ENCODE assay signal across 9 cellular contexts in the genomic region with DNA sequence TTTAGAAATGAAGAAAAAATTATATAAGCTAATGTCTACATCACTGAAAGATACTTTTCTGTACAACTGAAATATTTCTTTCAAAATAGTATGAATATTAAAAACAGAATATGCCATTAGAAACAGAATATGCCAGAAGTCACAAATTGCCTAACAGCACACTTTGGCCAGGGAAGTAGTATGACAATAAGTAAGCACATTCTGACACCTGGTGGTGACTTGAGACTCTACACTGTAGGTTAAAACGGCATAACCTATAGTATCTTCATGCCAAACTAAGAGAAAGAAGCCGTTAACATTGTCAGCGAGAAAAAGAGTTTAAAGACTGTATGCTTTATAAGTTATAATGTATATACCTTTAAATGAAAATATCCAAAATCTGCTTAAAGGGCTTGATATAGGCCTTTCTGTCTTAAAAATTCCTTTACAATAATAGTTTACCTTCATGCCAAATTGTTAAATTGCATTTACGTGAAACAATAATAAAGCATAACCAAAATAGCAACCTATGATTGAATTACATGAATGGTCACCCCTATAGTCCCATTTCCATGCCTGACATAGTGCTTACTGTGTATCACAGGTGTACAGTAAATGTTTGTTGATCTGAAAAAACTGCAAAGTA. TPM values are rescaled to one million over a fixed set of nuclear protein-coding genes. Genes with fewer than 3 reads are reported as not detected.
DNase-seq lines count a peak whose midpoint lies in the region; ATAC-seq and TF ChIP-seq lines count a peak whose summit lies in the region.
"Had no signal": no experiment of that assay in that cellular context is flagged by ENCODE, and none has a peak within 500 bp of the region (broad histone marks: within the 10 kb centered on the region; RNA-seq: fewer than 3 reads in every experiment).

No MANE protein-coding gene starts in this region.

- no peaks in the 10 kb centered on the region for H3K27me3 Mint-ChIP-seq in Calu3 (ENCODE audit: unreplicated experiment)
- H3K27me3 Mint-ChIP-seq in activated CD4-positive, alpha-beta T cell treated with anti-CD3 and anti-CD28 coated beads, Interleukin-2, amount 10 ng/mL, durations not matched to agents 24 days and 14 days: no peaks in the 10 kb centered on the region
- peaks cover 0 to 10% (median 0%) of the 10 kb centered on the region in 5 donors for H3K27me3 Mint-ChIP-seq in naive thymus-derived CD4-positive, alpha-beta T cell
- H3K27me3 Mint-ChIP-seq: activated naive CD4-positive, alpha-beta T cell treated with anti-CD3 and anti-CD28 coated beads, Interleukin-2, amount 50 U/mL, for 24 hours had no signal

- no peaks in the 10 kb centered on the region for H3K4me1 Mint-ChIP-seq in Calu3 (ENCODE audit: low read depth, unreplicated experiment)
- H3K4me1 Mint-ChIP-seq in activated CD4-positive, alpha-beta T cell treated with anti-CD3 and anti-CD28 coated beads, Interleukin-2, amount 10 ng/mL, durations not matched to agents 24 days and 14 days: peaks cover 2% of the 10 kb centered on the region
- H3K4me1 Mint-ChIP-seq in naive thymus-derived CD4-positive, alpha-beta T cell: peaks cover 0 to 31% (median 6%) of the 10 kb centered on the region in 7 donors
- H3K4me1 Mint-ChIP-seq: activated naive CD4-positive, alpha-beta T cell treated with anti-CD3 and anti-CD28 coated beads, Interleukin-2, amount 50 U/mL, for 24 hours had no signal

- no peaks in the 10 kb centered on the region for H3K4me1 ChIP-seq in naive thymus-derived CD4-positive, alpha-beta T cell (ENCODE audit: control insufficient read depth in 2 of 2, insufficient read depth in 2 of 2, low read length in 2 of 2)
- H3K4me1 ChIP-seq in thoracic aorta (ENCODE audit: control insufficient read depth in 1 of 2, low read depth in 2 of 2): peaks cover 9 to 18% of the 10 kb centered on the region in 2 donors

- peak; percentile 58 for TF ChIP-seq CTCF in Calu3 (IDR thresholded peaks at IDR 0.05; ENCODE audit: unreplicated experiment)
- TF ChIP-seq CTCF in thoracic aorta (IDR thresholded peaks at IDR 0.05): peak; percentile 88

- POLR2A ChIA-PET in naive thymus-derived CD4-positive, alpha-beta T cell (lab: Charles Lee): interaction anchor here (2.8 kb wide), 1 partner anchor 205 kb away, joined by 18 read pairs; no protein-coding TSS in a partner anchor

- intact Hi-C loops in Calu3 (cut with micrococcal nuclease; ENCODE audit: unreplicated experiment): loop anchor here (1.0 to 5.0 kb wide), 3 partner anchors 206 to 495 kb away; no protein-coding TSS in a partner anchor
- intact Hi-C loops in activated CD4-positive, alpha-beta T cell treated with anti-CD3 and anti-CD28 coated beads, Interleukin-2, amount 10 ng/mL, durations not matched to agents 24 days and 14 days (cut with micrococcal nuclease): loop anchor here (1.0 to 2.0 kb wide), 4 partner anchors 201 to 485 kb away; no protein-coding TSS in a partner anchor
- intact Hi-C loops in naive thymus-derived CD4-positive, alpha-beta T cell (cut with micrococcal nuclease): loop anchor here (1.0 to 10.0 kb wide), 11 partner anchors 82 to 809 kb away; partner anchors contain the start of gene TIGD2 (in 2 of the 2)

- H3K27me3 ChIP-seq in naive thymus-derived CD4-positive, alpha-beta T cell (ENCODE audit: control insufficient read depth in 2 of 2, insufficient read depth in 2 of 2, low read length in 2 of 2): no peaks in the 10 kb centered on the region
- H3K27me3 ChIP-seq in thoracic aorta (replicated peaks; ENCODE audit: insufficient read depth): no peaks in the 10 kb centered on the region

- H3K27ac Mint-ChIP-seq in Calu3 (ENCODE audit: unreplicated experiment): no peak overlapping the region
- no peak overlapping the region for H3K27ac Mint-ChIP-seq in activated CD4-positive, alpha-beta T cell treated with anti-CD3 and anti-CD28 coated beads, Interleukin-2, amount 10 ng/mL, durations not matched to agents 24 days and 14 days
- no peak overlapping the region for H3K27ac Mint-ChIP-seq in naive thymus-derived CD4-positive, alpha-beta T cell
- H3K27ac Mint-ChIP-seq: activated naive CD4-positive, alpha-beta T cell treated with anti-CD3 and anti-CD28 coated beads, Interleukin-2, amount 50 U/mL, for 24 hours had no signal

- no peak overlapping the region for H3K4me3 ChIP-seq in naive thymus-derived CD4-positive, alpha-beta T cell (ENCODE audit: low read length)
- no peak overlapping the region for H3K4me3 ChIP-seq in thoracic aorta

- H3K27ac ChIP-seq in naive thymus-derived CD4-positive, alpha-beta T cell (ENCODE audit: low read depth, low read length): no peak overlapping the region
- no peak overlapping the region for H3K27ac ChIP-seq in thoracic aorta

- DNase-seq in Calu3: peak; percentile 61
- peak; percentile 65 for DNase-seq in NCI-H345 (lab: John Stamatoyannopoulos, UW)
- peak; percentile 89 for DNase-seq in activated CD4-positive, alpha-beta T cell treated with anti-CD3 and anti-CD28 coated beads, Interleukin-2, amount 10 ng/mL, durations not matched to agents 24 days and 14 days
- peak; percentile 82 to 89 for DNase-seq in erythroblast (lab: John Stamatoyannopoulos, UW)
- peak in 8 of 9 donors; percentile 33 to 80 (median 72) for DNase-seq in naive thymus-derived CD4-positive, alpha-beta T cell
- peak; percentile 28 for DNase-seq in thoracic aorta (ENCODE audit: low spot score)

- ATAC-seq in GM19328 (IDR thresholded peaks at IDR 0.05; ENCODE audit: unreplicated experiment) (peak; percentile 91), HG03342 (IDR thresholded peaks at IDR 0.05; ENCODE audit: unreplicated experiment) (peak; percentile 97), thoracic aorta (ENCODE audit: insufficient number of reproducible peaks, low FRiP score, low read depth) (peak; percentile 91)
- peak; percentile 99 for ATAC-seq in naive thymus-derived CD4-positive, alpha-beta T cell

- H3K4me3 Mint-ChIP-seq in Calu3 (ENCODE audit: low read depth, unreplicated experiment): no peak overlapping the region
- H3K4me3 Mint-ChIP-seq in activated CD4-positive, alpha-beta T cell treated with anti-CD3 and anti-CD28 coated beads, Interleukin-2, amount 10 ng/mL, durations not matched to agents 24 days and 14 days: no peak overlapping the region
- no peak overlapping the region for H3K4me3 Mint-ChIP-seq in naive thymus-derived CD4-positive, alpha-beta T cell
- H3K4me3 Mint-ChIP-seq: activated naive CD4-positive, alpha-beta T cell treated with anti-CD3 and anti-CD28 coated beads, Interleukin-2, amount 50 U/mL, for 24 hours had no signal

- no peaks in the 10 kb centered on the region for H3K36me3 ChIP-seq in naive thymus-derived CD4-positive, alpha-beta T cell (ENCODE audit: control insufficient read depth in 2 of 3, insufficient read depth in 3 of 3, low read length in 3 of 3)
- peaks cover 2% of the 10 kb centered on the region for H3K36me3 ChIP-seq in thoracic aorta

- no peaks in the 10 kb centered on the region for H3K9me3 Mint-ChIP-seq in Calu3 (ENCODE audit: low read depth, unreplicated experiment)
- no peaks in the 10 kb centered on the region for H3K9me3 Mint-ChIP-seq in activated CD4-positive, alpha-beta T cell treated with anti-CD3 and anti-CD28 coated beads, Interleukin-2, amount 10 ng/mL, durations not matched to agents 24 days and 14 days
- no peaks in the 10 kb centered on the region for H3K9me3 Mint-ChIP-seq in naive thymus-derived CD4-positive, alpha-beta T cell
- H3K9me3 Mint-ChIP-seq: activated naive CD4-positive, alpha-beta T cell treated with anti-CD3 and anti-CD28 coated beads, Interleukin-2, amount 50 U/mL, for 24 hours had no signal

- no peak for TF ChIP-seq POLR2A in erythroblast (IDR thresholded peaks at IDR 0.05; ENCODE audit: low read length)

- CTCF ChIA-PET in Calu3 (lab: Charles Lee): interaction anchor here (0.6 to 3.2 kb wide), 6 partner anchors 94 to 419 kb away, joined by 3 to 19 read pairs (median 4); no protein-coding TSS in a partner anchor
- CTCF ChIA-PET in naive thymus-derived CD4-positive, alpha-beta T cell (lab: Charles Lee): interaction anchor here (0.7 to 7.7 kb wide), 12 partner anchors 20 to 500 kb away, joined by 3 to 199 read pairs (median 4); no protein-coding TSS in a partner anchor

- H3K36me3 Mint-ChIP-seq in Calu3 (ENCODE audit: insufficient read depth, unreplicated experiment): no peaks in the 10 kb centered on the region
- H3K36me3 Mint-ChIP-seq in activated CD4-positive, alpha-beta T cell treated with anti-CD3 and anti-CD28 coated beads, Interleukin-2, amount 10 ng/mL, durations not matched to agents 24 days and 14 days (ENCODE audit: low read depth): no peaks in the 10 kb centered on the region
- no peaks in the 10 kb centered on the region for H3K36me3 Mint-ChIP-seq in naive thymus-derived CD4-positive, alpha-beta T cell
- H3K36me3 Mint-ChIP-seq: activated naive CD4-positive, alpha-beta T cell treated with anti-CD3 and anti-CD28 coated beads, Interleukin-2, amount 50 U/mL, for 24 hours had no signal

- H3K9me3 ChIP-seq in naive thymus-derived CD4-positive, alpha-beta T cell (ENCODE audit: control insufficient read depth in 2 of 3, low read length in 3 of 3): no peaks in the 10 kb centered on the region
- H3K9me3 ChIP-seq in thoracic aorta: no peaks in the 10 kb centered on the region

- no TSS peak for BruUV-seq in Calu3 (replicated peaks; lab: Mats Ljungman, UMichigan)

RNA-seq across cellular contexts. Expression of gene FAM13A, which starts 32.8 kb away (rescaled TPM):
- total RNA-seq in Calu3 (2022) (12.1 and 13.5 TPM in 2 replicates), thoracic aorta (10 to 100 TPM; 27.3 to 32.5 TPM)
- 3.0 and 5.3 TPM in 2 replicates for total RNA-seq in activated CD4-positive, alpha-beta T cell treated with anti-CD3 and anti-CD28 coated beads, Interleukin-2, amount 10 ng/mL, durations not matched to agents 24 days and 14 days
- total RNA-seq in naive thymus-derived CD4-positive, alpha-beta T cell: 10 to 100 TPM in 3 of 5 experiments, 1 to 10 TPM in 2; 4.5 to 60.4 (median 10.2) TPM
- polyA plus RNA-seq in naive thymus-derived CD4-positive, alpha-beta T cell: 10 to 100 TPM in 1 of 2 donors, 1 to 10 TPM in 1; 8.0 to 23.2 TPM

Comparison
In these comparisons a context has a peak if more than half of its experiments do, and no peak if none do; other contexts are left out.
1. DNase-seq: peak in every context shown above with its lines; median percentile 89 in activated CD4-positive, alpha-beta T cell treated with anti-CD3 and anti-CD28 coated beads, Interleukin-2, amount 10 ng/mL, durations not matched to agents 24 days and 14 days; 86 in erythroblast; 72 in naive thymus-derived CD4-positive, alpha-beta T cell; 65 in NCI-H345; 61 in Calu3; 28 in thoracic aorta.